In genomic region chr9:79335987-79336386, GRCh38 we compare ENCODE assay signal across 8 cellular contexts.
"Had no signal": no experiment of that assay in that cellular context is flagged by ENCODE, and none has a peak within 500 bp of the region (broad histone marks: within the 10 kb centered on the region; RNA-seq: fewer than 3 reads in every experiment).

No MANE protein-coding gene starts in this region.

- FAIRE-seq: G401.6, GM12878, GM12891, GM12892, GM18507, GM19239 had no signal

- ATAC-seq: GM12878 had no signal

- DNase-seq: GDM1, GF-D8 had no signal

- H3K4me3 ChIP-seq: GM12878 had no signal
